1 cellular context compared by ENCODE assay signal in the genomic region with DNA sequence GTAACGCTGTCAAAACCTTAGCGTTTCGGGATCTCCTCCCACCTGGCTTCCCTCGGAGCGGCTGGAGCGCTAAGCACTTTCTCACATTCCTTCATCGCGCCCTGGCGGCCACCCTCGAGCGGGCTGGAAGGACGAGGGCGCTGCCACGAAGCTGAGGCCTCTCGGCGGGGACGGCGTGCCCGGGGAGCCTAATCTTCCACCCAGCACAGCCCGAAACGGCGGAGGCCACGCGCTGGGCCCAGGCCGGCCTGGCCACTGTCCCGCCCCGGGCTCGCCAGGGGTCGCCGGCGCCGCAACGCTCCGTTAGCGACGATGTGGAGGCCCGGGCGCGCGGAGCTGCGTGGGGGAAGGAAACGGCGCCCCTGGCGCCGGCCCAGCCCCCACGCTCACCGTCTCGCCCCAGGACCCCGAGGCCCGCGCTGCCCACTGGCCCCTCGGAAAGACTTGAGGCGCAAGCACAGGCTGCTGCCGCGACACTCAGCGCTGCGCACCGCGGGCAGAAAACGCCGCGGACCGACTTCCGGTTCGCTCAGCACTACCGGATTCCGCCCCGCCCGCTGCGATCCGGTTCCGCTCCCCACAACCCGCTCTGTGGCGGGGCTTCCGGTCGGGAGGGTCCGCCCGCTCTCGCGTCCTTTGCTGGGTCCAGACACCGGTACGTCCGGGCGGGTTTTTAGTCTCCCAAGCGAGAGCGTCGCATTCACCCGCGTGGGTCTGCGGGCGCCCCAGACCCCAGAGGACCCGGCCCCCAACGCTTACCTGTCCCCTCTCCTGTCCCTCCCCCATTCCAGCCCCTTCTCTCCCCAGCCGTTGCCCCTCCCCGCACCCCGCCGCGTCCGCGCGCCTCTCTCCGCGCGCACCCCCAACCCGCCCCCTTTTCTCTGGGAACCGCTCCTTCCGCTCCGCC.
TF ChIP-seq lines count a peak whose summit lies in the region.

A gene with protein sequence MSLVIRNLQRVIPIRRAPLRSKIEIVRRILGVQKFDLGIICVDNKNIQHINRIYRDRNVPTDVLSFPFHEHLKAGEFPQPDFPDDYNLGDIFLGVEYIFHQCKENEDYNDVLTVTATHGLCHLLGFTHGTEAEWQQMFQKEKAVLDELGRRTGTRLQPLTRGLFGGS (plus strand): TSS at position 582 of the 907 bp plus-strand sequence. CDS start 572 bp downstream, outside the sequence.

TF ChIP-seq in HepG2, 621 proteins besides CTCF, POLR2A, EP300 and RAD21 (continued from another document and continues in another):
- TF ChIP-seq ZNF607 (CRISPR knock-in tag; IDR thresholded peaks at IDR 0.05; ENCODE audit: borderline replicate concordance): no peak
- 0 out of 2 replicates have a peak, but pooled peaks have one; percentile 46 for TF ChIP-seq SMAD3 (CRISPR knock-in tag; IDR thresholded peaks at IDR 0.05)
- TF ChIP-seq, protein P1, sequence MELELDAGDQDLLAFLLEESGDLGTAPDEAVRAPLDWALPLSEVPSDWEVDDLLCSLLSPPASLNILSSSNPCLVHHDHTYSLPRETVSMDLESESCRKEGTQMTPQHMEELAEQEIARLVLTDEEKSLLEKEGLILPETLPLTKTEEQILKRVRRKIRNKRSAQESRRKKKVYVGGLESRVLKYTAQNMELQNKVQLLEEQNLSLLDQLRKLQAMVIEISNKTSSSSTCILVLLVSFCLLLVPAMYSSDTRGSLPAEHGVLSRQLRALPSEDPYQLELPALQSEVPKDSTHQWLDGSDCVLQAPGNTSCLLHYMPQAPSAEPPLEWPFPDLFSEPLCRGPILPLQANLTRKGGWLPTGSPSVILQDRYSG (CRISPR knock-in tag; IDR thresholded peaks at IDR 0.05): no peak
- 0 out of 2 replicates have a peak, but pooled peaks have one; percentile 29 for TF ChIP-seq TGIF2 (CRISPR knock-in tag; IDR thresholded peaks at IDR 0.05)
- TF ChIP-seq ZNF292 (CRISPR knock-in tag; IDR thresholded peaks at IDR 0.05; ENCODE audit: borderline replicate concordance, low read depth): 0 out of 2 replicates have a peak, but pooled peaks have one; percentile 16
- no peak for TF ChIP-seq FOXM1 (CRISPR knock-in tag; IDR thresholded peaks at IDR 0.05)
- TF ChIP-seq ZC3H4 (CRISPR knock-in tag; IDR thresholded peaks at IDR 0.05; ENCODE audit: borderline replicate concordance): no peak
- no peak for TF ChIP-seq NFE2 (CRISPR knock-in tag; IDR thresholded peaks at IDR 0.05)
- no peak for TF ChIP-seq ZKSCAN5 (CRISPR knock-in tag; IDR thresholded peaks at IDR 0.05)
- TF ChIP-seq RBM22 (optimal IDR thresholded peaks at IDR 0.05; ENCODE audit: low read length): no peak
- TF ChIP-seq HES4 (CRISPR knock-in tag; IDR thresholded peaks at IDR 0.05; ENCODE audit: borderline replicate concordance): peak; percentile 73
- TF ChIP-seq ATF7-NPFF (CRISPR knock-in tag; IDR thresholded peaks at IDR 0.05; ENCODE audit: low read depth): peak; percentile 87
- TF ChIP-seq ZNF552 (CRISPR knock-in tag; IDR thresholded peaks at IDR 0.05; ENCODE audit: borderline replicate concordance): no peak
- TF ChIP-seq TAF1 (CRISPR knock-in tag; IDR thresholded peaks at IDR 0.05): peak; percentile 91
- 0 out of 2 replicates have a peak, but pooled peaks have one; percentile 16 for TF ChIP-seq ARNTL (CRISPR knock-in tag; IDR thresholded peaks at IDR 0.05)
- no peak for TF ChIP-seq RFX5 (IDR thresholded peaks at IDR 0.05; ENCODE audit: low read depth, low read length)
- no peak; the same call in 1 of the 2 replicates for TF ChIP-seq ZSCAN21 (CRISPR knock-in tag; IDR thresholded peaks at IDR 0.05; ENCODE audit: borderline replicate concordance)
- TF ChIP-seq, protein P2, sequence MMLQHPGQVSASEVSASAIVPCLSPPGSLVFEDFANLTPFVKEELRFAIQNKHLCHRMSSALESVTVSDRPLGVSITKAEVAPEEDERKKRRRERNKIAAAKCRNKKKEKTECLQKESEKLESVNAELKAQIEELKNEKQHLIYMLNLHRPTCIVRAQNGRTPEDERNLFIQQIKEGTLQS (CRISPR knock-in tag; IDR thresholded peaks at IDR 0.05): peak; percentile 7
- TF ChIP-seq BHLHE40 (IDR thresholded peaks at IDR 0.05; ENCODE audit: low read length): no peak
- no peak for TF ChIP-seq SMAD9 (CRISPR knock-in tag; IDR thresholded peaks at IDR 0.05)
- TF ChIP-seq, protein P3, sequence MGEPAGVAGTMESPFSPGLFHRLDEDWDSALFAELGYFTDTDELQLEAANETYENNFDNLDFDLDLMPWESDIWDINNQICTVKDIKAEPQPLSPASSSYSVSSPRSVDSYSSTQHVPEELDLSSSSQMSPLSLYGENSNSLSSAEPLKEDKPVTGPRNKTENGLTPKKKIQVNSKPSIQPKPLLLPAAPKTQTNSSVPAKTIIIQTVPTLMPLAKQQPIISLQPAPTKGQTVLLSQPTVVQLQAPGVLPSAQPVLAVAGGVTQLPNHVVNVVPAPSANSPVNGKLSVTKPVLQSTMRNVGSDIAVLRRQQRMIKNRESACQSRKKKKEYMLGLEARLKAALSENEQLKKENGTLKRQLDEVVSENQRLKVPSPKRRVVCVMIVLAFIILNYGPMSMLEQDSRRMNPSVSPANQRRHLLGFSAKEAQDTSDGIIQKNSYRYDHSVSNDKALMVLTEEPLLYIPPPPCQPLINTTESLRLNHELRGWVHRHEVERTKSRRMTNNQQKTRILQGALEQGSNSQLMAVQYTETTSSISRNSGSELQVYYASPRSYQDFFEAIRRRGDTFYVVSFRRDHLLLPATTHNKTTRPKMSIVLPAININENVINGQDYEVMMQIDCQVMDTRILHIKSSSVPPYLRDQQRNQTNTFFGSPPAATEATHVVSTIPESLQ (CRISPR knock-in tag; conservative IDR thresholded peaks at IDR 0.05): no peak
- TF ChIP-seq, protein P4, sequence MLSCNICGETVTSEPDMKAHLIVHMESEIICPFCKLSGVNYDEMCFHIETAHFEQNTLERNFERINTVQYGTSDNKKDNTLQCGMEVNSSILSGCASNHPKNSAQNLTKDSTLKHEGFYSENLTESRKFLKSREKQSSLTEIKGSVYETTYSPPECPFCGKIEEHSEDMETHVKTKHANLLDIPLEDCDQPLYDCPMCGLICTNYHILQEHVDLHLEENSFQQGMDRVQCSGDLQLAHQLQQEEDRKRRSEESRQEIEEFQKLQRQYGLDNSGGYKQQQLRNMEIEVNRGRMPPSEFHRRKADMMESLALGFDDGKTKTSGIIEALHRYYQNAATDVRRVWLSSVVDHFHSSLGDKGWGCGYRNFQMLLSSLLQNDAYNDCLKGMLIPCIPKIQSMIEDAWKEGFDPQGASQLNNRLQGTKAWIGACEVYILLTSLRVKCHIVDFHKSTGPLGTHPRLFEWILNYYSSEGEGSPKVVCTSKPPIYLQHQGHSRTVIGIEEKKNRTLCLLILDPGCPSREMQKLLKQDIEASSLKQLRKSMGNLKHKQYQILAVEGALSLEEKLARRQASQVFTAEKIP (CRISPR knock-in tag; IDR thresholded peaks at IDR 0.05; ENCODE audit: borderline replicate concordance): no peak
- TF ChIP-seq RBM39 (IDR thresholded peaks at IDR 0.05; ENCODE audit: low read depth, low read length, poor library complexity, severe bottlenecking): peak; percentile 85
- TF ChIP-seq, protein P5, sequence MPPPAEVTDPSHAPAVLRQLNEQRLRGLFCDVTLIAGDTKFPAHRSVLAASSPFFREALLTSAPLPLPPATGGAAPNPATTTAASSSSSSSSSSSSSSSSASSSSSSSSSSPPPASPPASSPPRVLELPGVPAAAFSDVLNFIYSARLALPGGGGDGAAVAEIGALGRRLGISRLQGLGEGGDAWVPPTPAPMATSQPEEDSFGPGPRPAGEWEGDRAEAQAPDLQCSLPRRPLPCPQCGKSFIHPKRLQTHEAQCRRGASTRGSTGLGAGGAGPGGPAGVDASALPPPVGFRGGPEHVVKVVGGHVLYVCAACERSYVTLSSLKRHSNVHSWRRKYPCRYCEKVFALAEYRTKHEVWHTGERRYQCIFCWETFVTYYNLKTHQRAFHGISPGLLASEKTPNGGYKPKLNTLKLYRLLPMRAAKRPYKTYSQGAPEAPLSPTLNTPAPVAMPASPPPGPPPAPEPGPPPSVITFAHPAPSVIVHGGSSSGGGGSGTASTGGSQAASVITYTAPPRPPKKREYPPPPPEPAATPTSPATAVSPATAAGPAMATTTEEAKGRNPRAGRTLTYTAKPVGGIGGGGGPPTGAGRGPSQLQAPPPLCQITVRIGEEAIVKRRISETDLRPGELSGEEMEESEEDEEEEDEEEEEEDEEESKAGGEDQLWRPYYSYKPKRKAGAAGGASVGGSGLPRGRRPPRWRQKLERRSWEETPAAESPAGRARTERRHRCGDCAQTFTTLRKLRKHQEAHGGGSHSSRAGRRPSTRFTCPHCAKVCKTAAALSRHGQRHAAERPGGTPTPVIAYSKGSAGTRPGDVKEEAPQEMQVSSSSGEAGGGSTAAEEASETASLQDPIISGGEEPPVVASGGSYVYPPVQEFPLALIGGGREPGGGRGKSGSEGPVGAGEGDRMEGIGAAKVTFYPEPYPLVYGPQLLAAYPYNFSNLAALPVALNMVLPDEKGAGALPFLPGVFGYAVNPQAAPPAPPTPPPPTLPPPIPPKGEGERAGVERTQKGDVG (CRISPR knock-in tag; IDR thresholded peaks at IDR 0.05; ENCODE audit: borderline replicate concordance): no peak
- TF ChIP-seq AKAP8 (CRISPR knock-in tag; IDR thresholded peaks at IDR 0.05): no peak
- peak; percentile 74 for TF ChIP-seq RXRA (CRISPR knock-in tag; IDR thresholded peaks at IDR 0.05)
- peak; percentile 88 for TF ChIP-seq ZBTB7B (CRISPR knock-in tag; IDR thresholded peaks at IDR 0.05)
- TF ChIP-seq MEIS1 (CRISPR knock-in tag; IDR thresholded peaks at IDR 0.05; ENCODE audit: borderline replicate concordance): no peak; the same call in 1 of the 2 replicates
- TF ChIP-seq DNMT3B (CRISPR knock-in tag; conservative IDR thresholded peaks at IDR 0.05): no peak
- TF ChIP-seq ZNF12 (CRISPR knock-in tag; IDR thresholded peaks at IDR 0.05): peak; percentile 76
- TF ChIP-seq NCOA5 (CRISPR knock-in tag; IDR thresholded peaks at IDR 0.05): no peak
- TF ChIP-seq, protein P6, sequence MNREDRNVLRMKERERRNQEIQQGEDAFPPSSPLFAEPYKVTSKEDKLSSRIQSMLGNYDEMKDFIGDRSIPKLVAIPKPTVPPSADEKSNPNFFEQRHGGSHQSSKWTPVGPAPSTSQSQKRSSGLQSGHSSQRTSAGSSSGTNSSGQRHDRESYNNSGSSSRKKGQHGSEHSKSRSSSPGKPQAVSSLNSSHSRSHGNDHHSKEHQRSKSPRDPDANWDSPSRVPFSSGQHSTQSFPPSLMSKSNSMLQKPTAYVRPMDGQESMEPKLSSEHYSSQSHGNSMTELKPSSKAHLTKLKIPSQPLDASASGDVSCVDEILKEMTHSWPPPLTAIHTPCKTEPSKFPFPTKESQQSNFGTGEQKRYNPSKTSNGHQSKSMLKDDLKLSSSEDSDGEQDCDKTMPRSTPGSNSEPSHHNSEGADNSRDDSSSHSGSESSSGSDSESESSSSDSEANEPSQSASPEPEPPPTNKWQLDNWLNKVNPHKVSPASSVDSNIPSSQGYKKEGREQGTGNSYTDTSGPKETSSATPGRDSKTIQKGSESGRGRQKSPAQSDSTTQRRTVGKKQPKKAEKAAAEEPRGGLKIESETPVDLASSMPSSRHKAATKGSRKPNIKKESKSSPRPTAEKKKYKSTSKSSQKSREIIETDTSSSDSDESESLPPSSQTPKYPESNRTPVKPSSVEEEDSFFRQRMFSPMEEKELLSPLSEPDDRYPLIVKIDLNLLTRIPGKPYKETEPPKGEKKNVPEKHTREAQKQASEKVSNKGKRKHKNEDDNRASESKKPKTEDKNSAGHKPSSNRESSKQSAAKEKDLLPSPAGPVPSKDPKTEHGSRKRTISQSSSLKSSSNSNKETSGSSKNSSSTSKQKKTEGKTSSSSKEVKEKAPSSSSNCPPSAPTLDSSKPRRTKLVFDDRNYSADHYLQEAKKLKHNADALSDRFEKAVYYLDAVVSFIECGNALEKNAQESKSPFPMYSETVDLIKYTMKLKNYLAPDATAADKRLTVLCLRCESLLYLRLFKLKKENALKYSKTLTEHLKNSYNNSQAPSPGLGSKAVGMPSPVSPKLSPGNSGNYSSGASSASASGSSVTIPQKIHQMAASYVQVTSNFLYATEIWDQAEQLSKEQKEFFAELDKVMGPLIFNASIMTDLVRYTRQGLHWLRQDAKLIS (CRISPR knock-in tag; IDR thresholded peaks at IDR 0.05): no peak
- TF ChIP-seq ZNF761 (CRISPR knock-in tag; conservative IDR thresholded peaks at IDR 0.05): no peak; the same call in 1 of the 2 replicates
- TF ChIP-seq, protein P7, sequence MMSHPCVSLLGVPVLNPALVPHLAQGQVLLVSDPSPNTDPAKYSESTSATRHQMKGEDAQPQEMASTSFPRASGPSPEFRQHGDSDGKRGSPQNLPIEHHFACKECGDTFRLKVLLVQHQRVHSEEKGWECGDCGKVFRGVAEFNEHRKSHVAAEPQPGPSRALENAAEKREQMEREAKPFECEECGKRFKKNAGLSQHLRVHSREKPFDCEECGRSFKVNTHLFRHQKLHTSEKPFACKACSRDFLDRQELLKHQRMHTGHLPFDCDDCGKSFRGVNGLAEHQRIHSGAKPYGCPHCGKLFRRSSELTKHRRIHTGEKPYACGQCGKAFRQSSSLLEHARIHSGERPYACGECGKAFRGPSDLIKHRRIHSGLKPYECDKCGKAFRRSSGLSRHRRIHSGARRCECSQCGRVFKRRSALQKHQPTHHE (CRISPR knock-in tag; IDR thresholded peaks at IDR 0.05; ENCODE audit: borderline replicate concordance): no peak
- TF ChIP-seq, protein P8, sequence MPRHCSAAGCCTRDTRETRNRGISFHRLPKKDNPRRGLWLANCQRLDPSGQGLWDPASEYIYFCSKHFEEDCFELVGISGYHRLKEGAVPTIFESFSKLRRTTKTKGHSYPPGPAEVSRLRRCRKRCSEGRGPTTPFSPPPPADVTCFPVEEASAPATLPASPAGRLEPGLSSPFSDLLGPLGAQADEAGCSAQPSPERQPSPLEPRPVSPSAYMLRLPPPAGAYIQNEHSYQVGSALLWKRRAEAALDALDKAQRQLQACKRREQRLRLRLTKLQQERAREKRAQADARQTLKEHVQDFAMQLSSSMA (CRISPR knock-in tag; IDR thresholded peaks at IDR 0.05): 0 out of 2 replicates have a peak, but pooled peaks have one; percentile 70
- peak; percentile 35 for TF ChIP-seq FOSL2 (CRISPR knock-in tag; IDR thresholded peaks at IDR 0.05)
- TF ChIP-seq, protein P9, sequence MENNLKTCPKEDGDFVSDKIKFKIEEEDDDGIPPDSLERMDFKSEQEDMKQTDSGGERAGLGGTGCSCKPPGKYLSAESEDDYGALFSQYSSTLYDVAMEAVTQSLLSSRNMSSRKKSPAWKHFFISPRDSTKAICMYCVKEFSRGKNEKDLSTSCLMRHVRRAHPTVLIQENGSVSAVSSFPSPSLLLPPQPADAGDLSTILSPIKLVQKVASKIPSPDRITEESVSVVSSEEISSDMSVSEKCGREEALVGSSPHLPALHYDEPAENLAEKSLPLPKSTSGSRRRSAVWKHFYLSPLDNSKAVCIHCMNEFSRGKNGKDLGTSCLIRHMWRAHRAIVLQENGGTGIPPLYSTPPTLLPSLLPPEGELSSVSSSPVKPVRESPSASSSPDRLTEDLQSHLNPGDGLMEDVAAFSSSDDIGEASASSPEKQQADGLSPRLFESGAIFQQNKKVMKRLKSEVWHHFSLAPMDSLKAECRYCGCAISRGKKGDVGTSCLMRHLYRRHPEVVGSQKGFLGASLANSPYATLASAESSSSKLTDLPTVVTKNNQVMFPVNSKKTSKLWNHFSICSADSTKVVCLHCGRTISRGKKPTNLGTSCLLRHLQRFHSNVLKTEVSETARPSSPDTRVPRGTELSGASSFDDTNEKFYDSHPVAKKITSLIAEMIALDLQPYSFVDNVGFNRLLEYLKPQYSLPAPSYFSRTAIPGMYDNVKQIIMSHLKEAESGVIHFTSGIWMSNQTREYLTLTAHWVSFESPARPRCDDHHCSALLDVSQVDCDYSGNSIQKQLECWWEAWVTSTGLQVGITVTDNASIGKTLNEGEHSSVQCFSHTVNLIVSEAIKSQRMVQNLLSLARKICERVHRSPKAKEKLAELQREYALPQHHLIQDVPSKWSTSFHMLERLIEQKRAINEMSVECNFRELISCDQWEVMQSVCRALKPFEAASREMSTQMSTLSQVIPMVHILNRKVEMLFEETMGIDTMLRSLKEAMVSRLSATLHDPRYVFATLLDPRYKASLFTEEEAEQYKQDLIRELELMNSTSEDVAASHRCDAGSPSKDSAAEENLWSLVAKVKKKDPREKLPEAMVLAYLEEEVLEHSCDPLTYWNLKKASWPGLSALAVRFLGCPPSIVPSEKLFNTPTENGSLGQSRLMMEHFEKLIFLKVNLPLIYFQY (CRISPR knock-in tag; IDR thresholded peaks at IDR 0.05; ENCODE audit: borderline replicate concordance): 0 out of 2 replicates have a peak, but pooled peaks have one; percentile 78
